8 cellular contexts compared by ENCODE assay signal in genomic region chr10:89414879-89415821, GRCh38. TPM values are rescaled to one million over a fixed set of nuclear protein-coding genes. Genes with fewer than 3 reads are reported as not detected.
A peak's percentile ranks its signal among the peaks of the same experiment; 100 is the strongest.
DNase-seq lines count a peak whose midpoint lies in the region; TF ChIP-seq lines count a peak whose summit lies in the region.

No MANE protein-coding gene starts in this region.

- H3K9me3 ChIP-seq in stomach, result no peaks in the 10 kb centered on the region

- H3K4me3 ChIP-seq in HFF-Myc (replicated peaks; ENCODE audit: low read depth, low read length) (peak overlapping the region; percentile 79), epithelial cell of esophagus (ENCODE audit: low read length) (peak overlapping the region; percentile 72), stomach (peak overlapping the region; percentile 62 to 80 (median 70))

- peaks cover 0 to 17% (median 12%) of the 10 kb centered on the region in 4 donors for H3K36me3 ChIP-seq in stomach

- intact Hi-C loops in stomach (cut with DNase I; ENCODE audit: low total_unique reads), result no loop called here

- TF ChIP-seq POLR2A in stomach (IDR thresholded peaks at IDR 0.05), result no peak

- H3K4me1 ChIP-seq in stomach, result peaks cover 12 to 55% (median 33%) of the 10 kb centered on the region in 4 donors

- TF ChIP-seq CTCF in HFF-Myc (IDR thresholded peaks at IDR 0.05; ENCODE audit: low read depth, low read length, missing control alignments) (no peak), epithelial cell of esophagus (IDR thresholded peaks at IDR 0.05; ENCODE audit: insufficient read depth, low read depth, low read length, missing control alignments) (no peak), stomach (IDR thresholded peaks at IDR 0.05) (no peak)

- 1 to 3% (median 2%) methylated on average over 24 to 66 of the region's 66 CpGs for WGBS in stomach, 5 donors

- H3K27ac ChIP-seq in stomach, result peak overlapping the region; percentile 89 to 98 (median 95)

- no peaks in the 10 kb centered on the region for H3K27me3 ChIP-seq in stomach

- peak; percentile 13 for DNase-seq in DMS79 treated with DMSO at 0.1 percent for 48 hours (lab: John Stamatoyannopoulos, UW)
- DNase-seq in DMS79 (lab: John Stamatoyannopoulos, UW), result no peak
- no peak for DNase-seq in HFF-Myc (ENCODE audit: extremely low read depth, low read depth)
- peak; percentile 22 for DNase-seq in NCI-H146 treated with DMSO at 0.1 percent for 48 hours (lab: John Stamatoyannopoulos, UW; ENCODE audit: unreplicated experiment)
- peak; percentile 27 for DNase-seq in activated T-cell treated with anti-CD3 and anti-CD28 coated beads for 1 hour (ENCODE audit: low read depth)
- DNase-seq in epithelial cell of esophagus (ENCODE audit: low read depth), result peak; percentile 33
- peak; percentile 3 for DNase-seq in middle frontal gyrus (ENCODE audit: extremely low spot score, low spot score)
- peak; percentile 45 for DNase-seq in stomach

- no peak for TF ChIP-seq EP300 in stomach (IDR thresholded peaks at IDR 0.05)

RNA-seq across cellular contexts. Expression of gene IFIT5, which starts 0.8 kb away (rescaled TPM):
- 10 to 100 TPM in 3 of 5 donors, 1 to 10 TPM in 1, under 1 TPM in 1; 0.58 to 22.6 (median 11.7) TPM for total RNA-seq in stomach
- polyA plus RNA-seq in stomach, result 1 to 10 TPM; 5.1 to 8.9 (median 7.0) TPM

RNA-seq across cellular contexts. Expression of gene IFIT1, which starts 22.7 kb away (rescaled TPM):
- 10 to 100 TPM in 1 of 5 donors, 1 to 10 TPM in 3, under 1 TPM in 1; 0.29 to 12.1 (median 2.3) TPM for total RNA-seq in stomach
- 1 to 10 TPM; 3.5 to 6.4 (median 5.0) TPM for polyA plus RNA-seq in stomach

RNA-seq across cellular contexts. Expression of gene IFIT1B, which starts 37.3 kb away (rescaled TPM):
- total RNA-seq in stomach, result under 1 TPM in 1 of 5 donors, not detected in 4; 0.92 TPM
- not detected for polyA plus RNA-seq in stomach

Comparison
In these comparisons a context has a peak if more than half of its experiments do, and no peak if none do; other contexts are left out.
1. DNase-seq: peak in DMS79 treated with DMSO at 0.1 percent for 48 hours (single experiment), NCI-H146 treated with DMSO at 0.1 percent for 48 hours (single experiment), activated T-cell treated with anti-CD3 and anti-CD28 coated beads for 1 hour (single experiment), epithelial cell of esophagus (single experiment), middle frontal gyrus (single experiment) and stomach (single experiment); none in DMS79 (single experiment) and HFF-Myc (single experiment).
2. Peak in every context shown above with its lines, with median percentiles within 50 percentile points of each other: H3K4me3 ChIP-seq.